In genomic region chr2:42978175-42978886, GRCh38 we compare ENCODE assay signal across 1 cellular context.
A peak's percentile ranks its signal among the peaks of the same experiment; 100 is the strongest.
TF ChIP-seq lines count a peak whose summit lies in the region.

No MANE protein-coding gene starts in this region.

TF ChIP-seq in HepG2, 621 proteins besides CTCF, POLR2A, EP300 and RAD21 (continued from another document and continues in another):
- TF ChIP-seq CBX2 (IDR thresholded peaks at IDR 0.05; ENCODE audit: low read depth, low read length), result no peak
- TF ChIP-seq CBX2 (CRISPR knock-in tag; IDR thresholded peaks at IDR 0.05; ENCODE audit: low read depth), result no peak
- TF ChIP-seq NONO (IDR thresholded peaks at IDR 0.05), result no peak
- TF ChIP-seq NONO (CRISPR knock-in tag; conservative IDR thresholded peaks at IDR 0.05), result peak; percentile 91
- peak; percentile 83; the same call in 1 of the 2 replicates for TF ChIP-seq ZBTB8A (CRISPR knock-in tag; IDR thresholded peaks at IDR 0.05; ENCODE audit: borderline replicate concordance, low read depth)
- peak; percentile 95 for TF ChIP-seq ZNF503 (CRISPR knock-in tag; IDR thresholded peaks at IDR 0.05)
- TF ChIP-seq ZSCAN25 (CRISPR knock-in tag; IDR thresholded peaks at IDR 0.05), result peak; percentile 94
- TF ChIP-seq REPIN1 (CRISPR knock-in tag; IDR thresholded peaks at IDR 0.05; ENCODE audit: borderline replicate concordance, low read depth), result no peak; the same call in 1 of the 2 replicates
- TF ChIP-seq SETDB1 (CRISPR knock-in tag; IDR thresholded peaks at IDR 0.05; ENCODE audit: borderline replicate concordance), result no peak
- no peak for TF ChIP-seq ZSCAN20 (CRISPR knock-in tag; IDR thresholded peaks at IDR 0.05; ENCODE audit: borderline replicate concordance)
- TF ChIP-seq ZBTB10 (CRISPR knock-in tag; IDR thresholded peaks at IDR 0.05; ENCODE audit: borderline replicate concordance), result peak; percentile 98
- TF ChIP-seq CSRNP2 (CRISPR knock-in tag; conservative IDR thresholded peaks at IDR 0.05; ENCODE audit: low read depth), result no peak
- no peak for TF ChIP-seq CEBPZ (IDR thresholded peaks at IDR 0.05; ENCODE audit: low read length)
- TF ChIP-seq ZNF547 (CRISPR knock-in tag; IDR thresholded peaks at IDR 0.05), result peak; percentile 72; the same call in 1 of the 2 replicates
- peak; percentile 83; the same call in 1 of the 2 replicates for TF ChIP-seq ETV5 (CRISPR knock-in tag; IDR thresholded peaks at IDR 0.05; ENCODE audit: borderline replicate concordance)
- TF ChIP-seq ZFP37 (CRISPR knock-in tag; IDR thresholded peaks at IDR 0.05; ENCODE audit: borderline replicate concordance), result no peak
- TF ChIP-seq ADNP (CRISPR knock-in tag; IDR thresholded peaks at IDR 0.05), result no peak
- peak; percentile 45; the same call in 1 of the 2 replicates for TF ChIP-seq ZNF460 (CRISPR knock-in tag; IDR thresholded peaks at IDR 0.05; ENCODE audit: borderline replicate concordance)
- TF ChIP-seq RNF219 (CRISPR knock-in tag; IDR thresholded peaks at IDR 0.05), result peak; percentile 96; the same call in 1 of the 2 replicates
- TF ChIP-seq REST (IDR thresholded peaks at IDR 0.05; ENCODE audit: borderline replicate concordance in 1 of 2, low read depth in 1 of 2, low read length in 2 of 2), result peak in 1 of 2 experiments; percentile 66; a peak in 2 of 4 replicates
- TF ChIP-seq MBD4 (IDR thresholded peaks at IDR 0.05; ENCODE audit: borderline replicate concordance, low read length), result no peak
- TF ChIP-seq FOXA3 (CRISPR knock-in tag; IDR thresholded peaks at IDR 0.05), result peak; percentile 96
- TF ChIP-seq BCL3 (CRISPR knock-in tag; IDR thresholded peaks at IDR 0.05), result no peak; the same call in 1 of the 2 replicates
- no peak for TF ChIP-seq MATR3 (CRISPR knock-in tag; IDR thresholded peaks at IDR 0.05)
- TF ChIP-seq BRD4 (CRISPR knock-in tag; IDR thresholded peaks at IDR 0.05), result peak; percentile 100
- TF ChIP-seq ZNF589 (CRISPR knock-in tag; conservative IDR thresholded peaks at IDR 0.05), result peak; percentile 93
- TF ChIP-seq HNF4G (IDR thresholded peaks at IDR 0.05; ENCODE audit: borderline replicate concordance, low read depth, low read length), result peak; percentile 51
- TF ChIP-seq HNF4G (CRISPR knock-in tag; IDR thresholded peaks at IDR 0.05; ENCODE audit: borderline replicate concordance, low read depth), result peak; percentile 61
- no peak for TF ChIP-seq CENPBD1 (CRISPR knock-in tag; IDR thresholded peaks at IDR 0.05; ENCODE audit: borderline replicate concordance, low read depth)
- peak; percentile 89 for TF ChIP-seq ZNF362 (CRISPR knock-in tag; IDR thresholded peaks at IDR 0.05; ENCODE audit: borderline replicate concordance)
- no peak for TF ChIP-seq ZNF720 (CRISPR knock-in tag; IDR thresholded peaks at IDR 0.05)
- peak; percentile 80 for TF ChIP-seq ZNF33B (CRISPR knock-in tag; IDR thresholded peaks at IDR 0.05)
- TF ChIP-seq ZNF652 (CRISPR knock-in tag; IDR thresholded peaks at IDR 0.05; ENCODE audit: borderline replicate concordance, low read depth), result peak; percentile 59; the same call in 1 of the 2 replicates
- TF ChIP-seq BCL6 (CRISPR knock-in tag; IDR thresholded peaks at IDR 0.05), result peak; percentile 69
- TF ChIP-seq IKZF5 (CRISPR knock-in tag; IDR thresholded peaks at IDR 0.05), result peak; percentile 95
- peak; percentile 84 for TF ChIP-seq THAP11 (CRISPR knock-in tag; IDR thresholded peaks at IDR 0.05)
- peak; percentile 80 for TF ChIP-seq NR2C2 (CRISPR knock-in tag; IDR thresholded peaks at IDR 0.05; ENCODE audit: borderline replicate concordance)
- no peak for TF ChIP-seq ETS1 (CRISPR knock-in tag; IDR thresholded peaks at IDR 0.05)
